ENCODE assay signal across 10 cellular contexts in the genomic region with DNA sequence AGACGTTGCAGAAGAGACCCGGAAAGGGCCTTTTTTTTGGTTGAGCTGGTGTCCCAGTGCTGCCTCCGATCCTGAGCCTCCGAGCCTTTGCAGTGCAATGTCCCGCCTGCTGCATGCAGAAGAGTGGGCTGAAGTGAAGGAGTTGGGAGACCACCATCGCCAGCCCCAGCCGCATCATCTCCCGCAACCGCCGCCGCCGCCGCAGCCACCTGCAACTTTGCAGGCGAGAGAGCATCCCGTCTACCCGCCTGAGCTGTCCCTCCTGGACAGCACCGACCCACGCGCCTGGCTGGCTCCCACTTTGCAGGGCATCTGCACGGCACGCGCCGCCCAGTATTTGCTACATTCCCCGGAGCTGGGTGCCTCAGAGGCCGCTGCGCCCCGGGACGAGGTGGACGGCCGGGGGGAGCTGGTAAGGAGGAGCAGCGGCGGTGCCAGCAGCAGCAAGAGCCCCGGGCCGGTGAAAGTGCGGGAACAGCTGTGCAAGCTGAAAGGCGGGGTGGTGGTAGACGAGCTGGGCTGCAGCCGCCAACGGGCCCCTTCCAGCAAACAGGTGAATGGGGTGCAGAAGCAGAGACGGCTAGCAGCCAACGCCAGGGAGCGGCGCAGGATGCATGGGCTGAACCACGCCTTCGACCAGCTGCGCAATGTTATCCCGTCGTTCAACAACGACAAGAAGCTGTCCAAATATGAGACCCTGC. TPM values are rescaled to one million over a fixed set of nuclear protein-coding genes. Genes with fewer than 3 reads are reported as not detected.
A peak's percentile ranks its signal among the peaks of the same experiment; 100 is the strongest.
DNase-seq lines count a peak whose midpoint lies in the region; ATAC-seq, FAIRE-seq and TF ChIP-seq lines count a peak whose summit lies in the region.
"Had no signal": no experiment of that assay in that cellular context is flagged by ENCODE, and none has a peak within 500 bp of the region (broad histone marks: within the 10 kb centered on the region; RNA-seq: fewer than 3 reads in every experiment).

No MANE protein-coding gene starts in this region.

- peak; percentile 27 for DNase-seq in activated CD4-positive, alpha-beta T cell treated with anti-CD3 and anti-CD28 coated beads for 36 hours
- DNase-seq in activated CD4-positive, alpha-beta T cell treated with anti-CD3 and anti-CD28 coated beads, Interleukin-2, amount 50 U/mL, for 48 hours = no peak
- DNase-seq in activated T-helper 2 cell treated with anti-CD3 and anti-CD28 coated beads, Interferon-gamma antibody, Interleukin-2, Interleukin-4, amounts not matched to agents 10 μg/mL and 5 μg/mL and 100 μg/mL, durations not matched to agents 14 hours and 24 hours and 36 hours (ENCODE audit: low spot score) = peak; percentile 9
- DNase-seq in kidney = peak; percentile 74
- peak; percentile 10 to 15 for DNase-seq in thyroid gland
- DNase-seq in stimulated activated CD4-positive, alpha-beta T cell treated with anti-CD3 and anti-CD28 coated beads, Interleukin-12 subunit alpha, Interleukin-12 subunit beta, amount 100 ng/mL, for 4 hours = no peak
- DNase-seq in middle frontal gyrus (ENCODE audit: extremely low spot score, low spot score) = no peak

- no peak overlapping the region for H3K9ac ChIP-seq in kidney (ENCODE audit: low read length in 2 of 2)
- H3K9ac ChIP-seq: BLaER1 had no signal

- no peak for FAIRE-seq in kidney (lab: Jason Lieb, UNC)

- no peak overlapping the region for H3K27ac ChIP-seq in kidney (ENCODE audit: low read depth in 2 of 2, low read length in 2 of 2)
- H3K27ac ChIP-seq in thyroid gland = no peak overlapping the region
- H3K27ac ChIP-seq: BLaER1 had no signal

- H3K9me3 Mint-ChIP-seq in activated CD4-positive, alpha-beta T cell treated with anti-CD3 and anti-CD28 coated beads for 36 hours (ENCODE audit: low read depth) = no peaks in the 10 kb centered on the region
- H3K9me3 Mint-ChIP-seq in activated T-helper 2 cell treated with anti-CD3 and anti-CD28 coated beads, Interferon-gamma antibody, Interleukin-2, Interleukin-4, amounts not matched to agents 10 μg/mL and 5 μg/mL and 100 μg/mL, durations not matched to agents 14 hours and 24 hours and 36 hours = no peaks in the 10 kb centered on the region

- H3K36me3 ChIP-seq in kidney (ENCODE audit: control insufficient read depth in 1 of 2, insufficient read depth in 2 of 2, low read length in 2 of 2) (no peaks in the 10 kb centered on the region), thyroid gland (no peaks in the 10 kb centered on the region)
- H3K36me3 ChIP-seq: BLaER1 had no signal

- H3K4me3 Mint-ChIP-seq in activated CD4-positive, alpha-beta T cell treated with anti-CD3 and anti-CD28 coated beads for 36 hours = peak overlapping the region; percentile 41
- H3K4me3 Mint-ChIP-seq in activated T-helper 2 cell treated with anti-CD3 and anti-CD28 coated beads, Interferon-gamma antibody, Interleukin-2, Interleukin-4, amounts not matched to agents 10 μg/mL and 5 μg/mL and 100 μg/mL, durations not matched to agents 14 hours and 24 hours and 36 hours (ENCODE audit: low read depth) = no peak overlapping the region

- H3K4me1 Mint-ChIP-seq in activated CD4-positive, alpha-beta T cell treated with anti-CD3 and anti-CD28 coated beads for 36 hours = peaks cover 21% of the 10 kb centered on the region
- peaks cover 6% of the 10 kb centered on the region for H3K4me1 Mint-ChIP-seq in activated T-helper 2 cell treated with anti-CD3 and anti-CD28 coated beads, Interferon-gamma antibody, Interleukin-2, Interleukin-4, amounts not matched to agents 10 μg/mL and 5 μg/mL and 100 μg/mL, durations not matched to agents 14 hours and 24 hours and 36 hours (ENCODE audit: low read depth)

- peaks cover 0 to 9% of the 10 kb centered on the region in 2 donors for H3K4me1 ChIP-seq in kidney (ENCODE audit: control insufficient read depth in 1 of 2, insufficient read depth in 1 of 2, low read depth in 1 of 2, low read length in 2 of 2)
- H3K4me1 ChIP-seq in thyroid gland = peaks cover 12 to 24% of the 10 kb centered on the region in 2 donors
- H3K4me1 ChIP-seq: BLaER1 had no signal

- WGBS in thyroid gland, 2 donors = 0 to 2% methylated on average over 5 to 37 of the region's 49 CpGs

- H3K27me3 ChIP-seq in thyroid gland = peaks cover 44% of the 10 kb centered on the region
- H3K27me3 ChIP-seq: BLaER1 had no signal

- H3K27ac Mint-ChIP-seq in activated CD4-positive, alpha-beta T cell treated with anti-CD3 and anti-CD28 coated beads for 36 hours = no peak overlapping the region
- H3K27ac Mint-ChIP-seq in activated T-helper 2 cell treated with anti-CD3 and anti-CD28 coated beads, Interferon-gamma antibody, Interleukin-2, Interleukin-4, amounts not matched to agents 10 μg/mL and 5 μg/mL and 100 μg/mL, durations not matched to agents 14 hours and 24 hours and 36 hours = no peak overlapping the region

- POLR2A ChIA-PET in activated CD4-positive, alpha-beta T cell treated with anti-CD3 and anti-CD28 coated beads for 36 hours (lab: Charles Lee) = interaction anchor here (0.6 kb wide), 1 partner anchor 202 kb away, joined by 3 read pairs; no protein-coding TSS in a partner anchor

- peak overlapping the region in 1 of 2 donors; percentile 42 for H3K4me3 ChIP-seq in kidney (ENCODE audit: low read length in 2 of 2)
- peak overlapping the region in 1 of 3 donors; percentile 18 for H3K4me3 ChIP-seq in thyroid gland (replicated peaks in 1 of 3)
- H3K4me3 ChIP-seq: BLaER1 had no signal

- TF ChIP-seq CTCF in kidney (IDR thresholded peaks at IDR 0.05; ENCODE audit: borderline replicate concordance, extremely low read depth, insufficient read depth) = no peak
- no peak for TF ChIP-seq CTCF in thyroid gland (IDR thresholded peaks at IDR 0.05)

- CTCF ChIA-PET in activated CD4-positive, alpha-beta T cell treated with anti-CD3 and anti-CD28 coated beads for 36 hours (lab: Charles Lee) = interaction anchor here (0.6 kb wide), 1 partner anchor 13 kb away, joined by 4 read pairs; no protein-coding TSS in a partner anchor

- no peak for ATAC-seq in activated CD4-positive, alpha-beta T cell treated with anti-CD3 and anti-CD28 coated beads for 36 hours
- ATAC-seq in HG02759 (IDR thresholded peaks at IDR 0.05; ENCODE audit: unreplicated experiment) = no peak

- no peak for TF ChIP-seq POLR2A in thyroid gland (IDR thresholded peaks at IDR 0.05)

- intact Hi-C loops in activated CD4-positive, alpha-beta T cell treated with anti-CD3 and anti-CD28 coated beads for 36 hours (cut with DNase I, micrococcal nuclease) = no loop called here
- intact Hi-C loops in activated T-helper 2 cell treated with anti-CD3 and anti-CD28 coated beads, Interferon-gamma antibody, Interleukin-2, Interleukin-4, amounts not matched to agents 10 μg/mL and 5 μg/mL and 100 μg/mL, durations not matched to agents 14 hours and 24 hours and 36 hours (cut with micrococcal nuclease) = no loop called here
- intact Hi-C loops in kidney (cut with DNase I) (no loop called here), thyroid gland (cut with DNase I) (no loop called here)

- peaks cover 5% of the 10 kb centered on the region for H3K36me3 Mint-ChIP-seq in activated CD4-positive, alpha-beta T cell treated with anti-CD3 and anti-CD28 coated beads for 36 hours (ENCODE audit: low read depth)
- no peaks in the 10 kb centered on the region for H3K36me3 Mint-ChIP-seq in activated T-helper 2 cell treated with anti-CD3 and anti-CD28 coated beads, Interferon-gamma antibody, Interleukin-2, Interleukin-4, amounts not matched to agents 10 μg/mL and 5 μg/mL and 100 μg/mL, durations not matched to agents 14 hours and 24 hours and 36 hours (ENCODE audit: low read depth)

- H3K27me3 Mint-ChIP-seq in activated CD4-positive, alpha-beta T cell treated with anti-CD3 and anti-CD28 coated beads for 36 hours = peaks cover 76% of the 10 kb centered on the region
- H3K27me3 Mint-ChIP-seq in activated T-helper 2 cell treated with anti-CD3 and anti-CD28 coated beads, Interferon-gamma antibody, Interleukin-2, Interleukin-4, amounts not matched to agents 10 μg/mL and 5 μg/mL and 100 μg/mL, durations not matched to agents 14 hours and 24 hours and 36 hours (ENCODE audit: low read depth) = peaks cover 72% of the 10 kb centered on the region

- no peaks in the 10 kb centered on the region for H3K9me3 ChIP-seq in kidney (ENCODE audit: control insufficient read depth in 1 of 2, low read length in 2 of 2)
- no peaks in the 10 kb centered on the region for H3K9me3 ChIP-seq in thyroid gland

RNA-seq across cellular contexts. Expression of gene ATOH1, which starts 0.4 kb away (rescaled TPM):
- total RNA-seq in activated CD4-positive, alpha-beta T cell treated with anti-CD3 and anti-CD28 coated beads for 36 hours = not detected
- total RNA-seq in activated T-helper 2 cell treated with anti-CD3 and anti-CD28 coated beads, Interferon-gamma antibody, Interleukin-2, Interleukin-4, amounts not matched to agents 10 μg/mL and 5 μg/mL and 100 μg/mL, durations not matched to agents 14 hours and 24 hours and 36 hours = not detected in 2 replicates
- total RNA-seq in kidney (not detected), thyroid gland (not detected)
- not detected for polyA plus RNA-seq in kidney (ENCODE audit: insufficient read depth, low read depth, low replicate concordance)
- total RNA-seq: LHCN-M2 had no signal

Comparison
In these comparisons a context has a peak if more than half of its experiments do, and no peak if none do; other contexts are left out.
1. DNase-seq: peak in activated CD4-positive, alpha-beta T cell treated with anti-CD3 and anti-CD28 coated beads for 36 hours (single experiment), activated T-helper 2 cell treated with anti-CD3 and anti-CD28 coated beads, Interferon-gamma antibody, Interleukin-2, Interleukin-4, amounts not matched to agents 10 μg/mL and 5 μg/mL and 100 μg/mL, durations not matched to agents 14 hours and 24 hours and 36 hours (single experiment), kidney (single experiment) and thyroid gland (2 of 2); none in activated CD4-positive, alpha-beta T cell treated with anti-CD3 and anti-CD28 coated beads, Interleukin-2, amount 50 U/mL, for 48 hours (0 of 2), stimulated activated CD4-positive, alpha-beta T cell treated with anti-CD3 and anti-CD28 coated beads, Interleukin-12 subunit alpha, Interleukin-12 subunit beta, amount 100 ng/mL, for 4 hours (single experiment) and middle frontal gyrus (single experiment).